Comparison of ENCODE assay signal across 18 cellular contexts in the genomic region with DNA sequence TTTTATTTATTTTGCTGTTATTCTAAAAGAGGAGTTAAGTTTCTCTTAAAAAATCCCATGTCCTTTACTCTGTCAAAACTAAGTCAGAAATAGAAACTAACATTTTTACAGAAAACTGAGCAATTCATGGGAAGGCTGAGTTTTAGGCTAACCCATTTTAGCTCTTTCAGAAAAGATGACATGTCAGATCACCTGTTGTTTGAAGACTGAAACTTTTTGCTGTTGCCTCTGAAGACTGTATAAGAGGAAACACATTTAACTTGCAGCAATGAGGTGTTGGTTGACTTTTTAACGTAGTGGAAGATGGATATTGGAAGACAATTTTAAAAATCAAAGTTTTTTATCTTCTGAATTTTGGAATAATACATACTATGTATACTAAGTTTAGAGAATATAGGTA.
DNase-seq lines count a peak whose midpoint lies in the region; ATAC-seq, FAIRE-seq and TF ChIP-seq lines count a peak whose summit lies in the region.
"Had no signal": no experiment of that assay in that cellular context is flagged by ENCODE, and none has a peak within 500 bp of the region (broad histone marks: within the 10 kb centered on the region; RNA-seq: fewer than 3 reads in every experiment).

No MANE protein-coding gene starts in this region.

- FAIRE-seq in GM12892 (lab: Jason Lieb, UNC) (peak; percentile 44), H54 (lab: Jason Lieb, UNC) (peak; percentile 30)

- ATAC-seq in GM19351 (IDR thresholded peaks at IDR 0.05; ENCODE audit: unreplicated experiment) (peak; percentile 95), HG03159 (IDR thresholded peaks at IDR 0.05; ENCODE audit: unreplicated experiment) (peak; percentile 79), sciatic nerve (no peak)
- ATAC-seq: effector memory CD8-positive, alpha-beta T cell; T-helper 17 cell had no signal

- DNase-seq in GM12892 (ENCODE audit: insufficient read length) (no peak), H54 (ENCODE audit: insufficient read length, low spot score) (no peak), anterior cingulate cortex (lab: John Stamatoyannopoulos, UW) (no peak), DMS114 treated with DMSO at 0.1 percent for 48 hours (lab: John Stamatoyannopoulos, UW; ENCODE audit: unreplicated experiment) (no peak), NCI-H446 treated with DMSO at 0.1 percent for 48 hours (lab: John Stamatoyannopoulos, UW) (no peak), sciatic nerve (ENCODE audit: low spot score) (no peak)
- DNase-seq: activated CD4-positive, CD25-positive, alpha-beta regulatory T cell; DMS79; effector memory CD8-positive, alpha-beta T cell; H9; hippocampal formation; kidney glomerular epithelial cell; NCI-H446; retina; SHP77; T-helper 17 cell had no signal

- TF ChIP-seq POLR2A in GM12892 (IDR thresholded peaks at IDR 0.05; ENCODE audit: low read depth, low read length) = no peak
- no peak for TF ChIP-seq POLR2A in H54 (IDR thresholded peaks at IDR 0.05; ENCODE audit: low read depth, low read length)

- intact Hi-C loops in sciatic nerve (cut with DNase I) = no loop called here
